1 cellular context compared by ENCODE assay signal in genomic region chr6:4402477-4402976, GRCh38.
A peak's percentile ranks its signal among the peaks of the same experiment; 100 is the strongest.
TF ChIP-seq lines count a peak whose summit lies in the region.

No MANE protein-coding gene starts in this region.

TF ChIP-seq in A549, 52 proteins besides CTCF, POLR2A, EP300 and RAD21 (continued from another document):
- 0 out of 2 replicates have a peak, but pooled peaks have one; percentile 19 for TF ChIP-seq HOXB13 (CRISPR knock-in tag; IDR thresholded peaks at IDR 0.05; ENCODE audit: low read depth)
- TF ChIP-seq JUNB (IDR thresholded peaks at IDR 0.05), result 0 out of 2 replicates have a peak, but pooled peaks have one; percentile 30
